Comparison of ENCODE assay signal across 2 cellular contexts in the genomic region with DNA sequence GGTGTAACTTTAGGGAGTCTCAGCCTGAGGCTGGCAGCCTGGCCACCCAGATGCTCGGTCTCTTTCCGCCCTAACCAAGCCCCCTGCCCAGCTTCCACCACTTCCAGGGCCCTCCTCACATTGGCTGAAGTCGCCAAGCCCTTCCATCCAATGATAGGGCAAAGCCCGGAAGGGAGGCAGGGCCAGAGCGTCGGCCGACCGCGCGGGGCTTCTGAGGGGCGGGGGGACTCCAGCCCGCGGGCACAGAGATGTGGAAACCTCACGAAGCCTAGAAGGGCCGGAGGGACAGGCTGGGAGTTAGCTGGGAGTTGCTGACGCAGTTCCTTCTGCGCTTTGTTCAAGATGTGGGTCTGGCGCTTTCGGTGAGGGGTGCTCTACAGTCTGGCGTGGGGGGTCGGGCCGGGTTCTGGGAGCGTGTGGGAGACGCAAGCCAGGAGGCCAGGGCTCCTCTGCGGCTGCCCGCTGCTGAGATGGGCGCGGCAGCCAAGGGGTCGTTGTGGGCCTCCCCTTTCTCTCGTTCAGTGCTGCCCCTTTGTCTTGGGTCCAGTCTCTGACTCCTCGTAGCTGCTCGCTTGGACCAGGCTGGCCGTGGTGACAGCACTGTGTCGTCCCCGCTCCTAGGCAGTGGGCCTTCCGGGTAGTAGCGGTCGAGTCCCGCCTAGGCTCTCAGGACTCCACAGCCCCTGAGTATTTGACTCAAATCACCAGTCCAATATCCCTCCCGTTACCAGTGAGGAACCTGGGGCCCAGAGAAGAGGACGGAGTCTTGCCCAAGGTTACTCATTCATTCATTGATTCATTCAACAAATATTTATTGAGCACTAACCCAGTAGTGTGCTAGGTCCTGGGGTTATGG.
TF ChIP-seq lines count a peak whose summit lies in the region.

A gene (plus strand): TSS at position 319 of the 856 bp plus-strand sequence. CDS start 9,230 bp downstream, outside the sequence.

TF ChIP-seq in HEK293, 187 proteins besides CTCF, POLR2A, EP300 and RAD21 (continued from another document):
- TF ChIP-seq, protein P1, sequence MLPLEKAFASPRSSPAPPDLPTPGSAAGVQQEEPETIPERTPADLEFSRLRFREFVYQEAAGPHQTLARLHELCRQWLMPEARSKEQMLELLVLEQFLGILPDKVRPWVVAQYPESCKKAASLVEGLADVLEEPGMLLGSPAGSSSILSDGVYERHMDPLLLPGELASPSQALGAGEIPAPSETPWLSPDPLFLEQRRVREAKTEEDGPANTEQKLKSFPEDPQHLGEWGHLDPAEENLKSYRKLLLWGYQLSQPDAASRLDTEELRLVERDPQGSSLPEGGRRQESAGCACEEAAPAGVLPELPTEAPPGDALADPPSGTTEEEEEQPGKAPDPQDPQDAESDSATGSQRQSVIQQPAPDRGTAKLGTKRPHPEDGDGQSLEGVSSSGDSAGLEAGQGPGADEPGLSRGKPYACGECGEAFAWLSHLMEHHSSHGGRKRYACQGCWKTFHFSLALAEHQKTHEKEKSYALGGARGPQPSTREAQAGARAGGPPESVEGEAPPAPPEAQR (tag by site-specific recombination; IDR thresholded peaks at IDR 0.05), result no peak
- TF ChIP-seq ZNF214 (tag by site-specific recombination; IDR thresholded peaks at IDR 0.05; ENCODE audit: borderline replicate concordance), result no peak
- TF ChIP-seq, protein P2, sequence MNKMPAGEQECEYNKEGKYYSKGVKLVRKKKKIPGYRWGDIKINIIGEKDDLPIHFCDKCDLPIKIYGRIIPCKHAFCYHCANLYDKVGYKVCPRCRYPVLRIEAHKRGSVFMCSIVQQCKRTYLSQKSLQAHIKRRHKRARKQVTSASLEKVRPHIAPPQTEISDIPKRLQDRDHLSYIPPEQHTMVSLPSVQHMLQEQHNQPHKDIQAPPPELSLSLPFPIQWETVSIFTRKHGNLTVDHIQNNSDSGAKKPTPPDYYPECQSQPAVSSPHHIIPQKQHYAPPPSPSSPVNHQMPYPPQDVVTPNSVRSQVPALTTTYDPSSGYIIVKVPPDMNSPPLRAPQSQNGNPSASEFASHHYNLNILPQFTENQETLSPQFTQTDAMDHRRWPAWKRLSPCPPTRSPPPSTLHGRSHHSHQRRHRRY (tag by site-specific recombination; IDR thresholded peaks at IDR 0.05), result no peak

TF ChIP-seq in GM12878, 131 proteins besides CTCF, POLR2A, EP300 and RAD21 (continued from another document and continues in another):
- TF ChIP-seq, protein P3, sequence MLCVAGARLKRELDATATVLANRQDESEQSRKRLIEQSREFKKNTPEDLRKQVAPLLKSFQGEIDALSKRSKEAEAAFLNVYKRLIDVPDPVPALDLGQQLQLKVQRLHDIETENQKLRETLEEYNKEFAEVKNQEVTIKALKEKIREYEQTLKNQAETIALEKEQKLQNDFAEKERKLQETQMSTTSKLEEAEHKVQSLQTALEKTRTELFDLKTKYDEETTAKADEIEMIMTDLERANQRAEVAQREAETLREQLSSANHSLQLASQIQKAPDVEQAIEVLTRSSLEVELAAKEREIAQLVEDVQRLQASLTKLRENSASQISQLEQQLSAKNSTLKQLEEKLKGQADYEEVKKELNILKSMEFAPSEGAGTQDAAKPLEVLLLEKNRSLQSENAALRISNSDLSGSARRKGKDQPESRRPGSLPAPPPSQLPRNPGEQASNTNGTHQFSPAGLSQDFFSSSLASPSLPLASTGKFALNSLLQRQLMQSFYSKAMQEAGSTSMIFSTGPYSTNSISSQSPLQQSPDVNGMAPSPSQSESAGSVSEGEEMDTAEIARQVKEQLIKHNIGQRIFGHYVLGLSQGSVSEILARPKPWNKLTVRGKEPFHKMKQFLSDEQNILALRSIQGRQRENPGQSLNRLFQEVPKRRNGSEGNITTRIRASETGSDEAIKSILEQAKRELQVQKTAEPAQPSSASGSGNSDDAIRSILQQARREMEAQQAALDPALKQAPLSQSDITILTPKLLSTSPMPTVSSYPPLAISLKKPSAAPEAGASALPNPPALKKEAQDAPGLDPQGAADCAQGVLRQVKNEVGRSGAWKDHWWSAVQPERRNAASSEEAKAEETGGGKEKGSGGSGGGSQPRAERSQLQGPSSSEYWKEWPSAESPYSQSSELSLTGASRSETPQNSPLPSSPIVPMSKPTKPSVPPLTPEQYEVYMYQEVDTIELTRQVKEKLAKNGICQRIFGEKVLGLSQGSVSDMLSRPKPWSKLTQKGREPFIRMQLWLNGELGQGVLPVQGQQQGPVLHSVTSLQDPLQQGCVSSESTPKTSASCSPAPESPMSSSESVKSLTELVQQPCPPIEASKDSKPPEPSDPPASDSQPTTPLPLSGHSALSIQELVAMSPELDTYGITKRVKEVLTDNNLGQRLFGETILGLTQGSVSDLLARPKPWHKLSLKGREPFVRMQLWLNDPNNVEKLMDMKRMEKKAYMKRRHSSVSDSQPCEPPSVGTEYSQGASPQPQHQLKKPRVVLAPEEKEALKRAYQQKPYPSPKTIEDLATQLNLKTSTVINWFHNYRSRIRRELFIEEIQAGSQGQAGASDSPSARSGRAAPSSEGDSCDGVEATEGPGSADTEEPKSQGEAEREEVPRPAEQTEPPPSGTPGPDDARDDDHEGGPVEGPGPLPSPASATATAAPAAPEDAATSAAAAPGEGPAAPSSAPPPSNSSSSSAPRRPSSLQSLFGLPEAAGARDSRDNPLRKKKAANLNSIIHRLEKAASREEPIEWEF (IDR thresholded peaks at IDR 0.05; ENCODE audit: insufficient replicate concordance, low read depth, low read length), result no peak
- no peak for TF ChIP-seq STAT1 (conservative IDR thresholded peaks at IDR 0.05)
- no peak for TF ChIP-seq ZNF274 (IDR thresholded peaks at IDR 0.05; ENCODE audit: insufficient read depth, insufficient read length)
- no peak for TF ChIP-seq FOXK2 (IDR thresholded peaks at IDR 0.05)
- TF ChIP-seq TCF7 (IDR thresholded peaks at IDR 0.05; ENCODE audit: borderline replicate concordance), result no peak
- no peak for TF ChIP-seq FOXM1 (IDR thresholded peaks at IDR 0.05; ENCODE audit: low read depth, low read length)
- TF ChIP-seq SIX5 (IDR thresholded peaks at IDR 0.05; ENCODE audit: low read depth, low read length, severe bottlenecking), result no peak
- no peak for TF ChIP-seq KLF5 (IDR thresholded peaks at IDR 0.05; ENCODE audit: partially characterized antibody)
- TF ChIP-seq, protein P4, sequence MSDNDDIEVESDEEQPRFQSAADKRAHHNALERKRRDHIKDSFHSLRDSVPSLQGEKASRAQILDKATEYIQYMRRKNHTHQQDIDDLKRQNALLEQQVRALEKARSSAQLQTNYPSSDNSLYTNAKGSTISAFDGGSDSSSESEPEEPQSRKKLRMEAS (IDR thresholded peaks at IDR 0.05; ENCODE audit: low read depth, low read length), result 0 out of 2 replicates have a peak, but pooled peaks have one; percentile 58
- TF ChIP-seq SPI1 (IDR thresholded peaks at IDR 0.05; ENCODE audit: borderline replicate concordance, insufficient read depth, low read depth, low read length), result no peak
- TF ChIP-seq SMAD1 (IDR thresholded peaks at IDR 0.05; ENCODE audit: low read depth, partially characterized antibody), result no peak
- TF ChIP-seq HDAC2 (IDR thresholded peaks at IDR 0.05), result no peak
- no peak for TF ChIP-seq BMI1 (IDR thresholded peaks at IDR 0.05; ENCODE audit: borderline replicate concordance)
- TF ChIP-seq SMARCA5 (IDR thresholded peaks at IDR 0.05), result no peak
- TF ChIP-seq RFX5 (IDR thresholded peaks at IDR 0.05; ENCODE audit: low read depth, low read length), result no peak
- TF ChIP-seq BCL11A (IDR thresholded peaks at IDR 0.05; ENCODE audit: low read depth, low read length), result no peak
- no peak for TF ChIP-seq SRF (IDR thresholded peaks at IDR 0.05; ENCODE audit: low read depth in 2 of 2, low read length in 2 of 2)
- TF ChIP-seq, protein P5, sequence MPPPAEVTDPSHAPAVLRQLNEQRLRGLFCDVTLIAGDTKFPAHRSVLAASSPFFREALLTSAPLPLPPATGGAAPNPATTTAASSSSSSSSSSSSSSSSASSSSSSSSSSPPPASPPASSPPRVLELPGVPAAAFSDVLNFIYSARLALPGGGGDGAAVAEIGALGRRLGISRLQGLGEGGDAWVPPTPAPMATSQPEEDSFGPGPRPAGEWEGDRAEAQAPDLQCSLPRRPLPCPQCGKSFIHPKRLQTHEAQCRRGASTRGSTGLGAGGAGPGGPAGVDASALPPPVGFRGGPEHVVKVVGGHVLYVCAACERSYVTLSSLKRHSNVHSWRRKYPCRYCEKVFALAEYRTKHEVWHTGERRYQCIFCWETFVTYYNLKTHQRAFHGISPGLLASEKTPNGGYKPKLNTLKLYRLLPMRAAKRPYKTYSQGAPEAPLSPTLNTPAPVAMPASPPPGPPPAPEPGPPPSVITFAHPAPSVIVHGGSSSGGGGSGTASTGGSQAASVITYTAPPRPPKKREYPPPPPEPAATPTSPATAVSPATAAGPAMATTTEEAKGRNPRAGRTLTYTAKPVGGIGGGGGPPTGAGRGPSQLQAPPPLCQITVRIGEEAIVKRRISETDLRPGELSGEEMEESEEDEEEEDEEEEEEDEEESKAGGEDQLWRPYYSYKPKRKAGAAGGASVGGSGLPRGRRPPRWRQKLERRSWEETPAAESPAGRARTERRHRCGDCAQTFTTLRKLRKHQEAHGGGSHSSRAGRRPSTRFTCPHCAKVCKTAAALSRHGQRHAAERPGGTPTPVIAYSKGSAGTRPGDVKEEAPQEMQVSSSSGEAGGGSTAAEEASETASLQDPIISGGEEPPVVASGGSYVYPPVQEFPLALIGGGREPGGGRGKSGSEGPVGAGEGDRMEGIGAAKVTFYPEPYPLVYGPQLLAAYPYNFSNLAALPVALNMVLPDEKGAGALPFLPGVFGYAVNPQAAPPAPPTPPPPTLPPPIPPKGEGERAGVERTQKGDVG (CRISPR knock-in tag; IDR thresholded peaks at IDR 0.05), result no peak
- TF ChIP-seq, protein P6, sequence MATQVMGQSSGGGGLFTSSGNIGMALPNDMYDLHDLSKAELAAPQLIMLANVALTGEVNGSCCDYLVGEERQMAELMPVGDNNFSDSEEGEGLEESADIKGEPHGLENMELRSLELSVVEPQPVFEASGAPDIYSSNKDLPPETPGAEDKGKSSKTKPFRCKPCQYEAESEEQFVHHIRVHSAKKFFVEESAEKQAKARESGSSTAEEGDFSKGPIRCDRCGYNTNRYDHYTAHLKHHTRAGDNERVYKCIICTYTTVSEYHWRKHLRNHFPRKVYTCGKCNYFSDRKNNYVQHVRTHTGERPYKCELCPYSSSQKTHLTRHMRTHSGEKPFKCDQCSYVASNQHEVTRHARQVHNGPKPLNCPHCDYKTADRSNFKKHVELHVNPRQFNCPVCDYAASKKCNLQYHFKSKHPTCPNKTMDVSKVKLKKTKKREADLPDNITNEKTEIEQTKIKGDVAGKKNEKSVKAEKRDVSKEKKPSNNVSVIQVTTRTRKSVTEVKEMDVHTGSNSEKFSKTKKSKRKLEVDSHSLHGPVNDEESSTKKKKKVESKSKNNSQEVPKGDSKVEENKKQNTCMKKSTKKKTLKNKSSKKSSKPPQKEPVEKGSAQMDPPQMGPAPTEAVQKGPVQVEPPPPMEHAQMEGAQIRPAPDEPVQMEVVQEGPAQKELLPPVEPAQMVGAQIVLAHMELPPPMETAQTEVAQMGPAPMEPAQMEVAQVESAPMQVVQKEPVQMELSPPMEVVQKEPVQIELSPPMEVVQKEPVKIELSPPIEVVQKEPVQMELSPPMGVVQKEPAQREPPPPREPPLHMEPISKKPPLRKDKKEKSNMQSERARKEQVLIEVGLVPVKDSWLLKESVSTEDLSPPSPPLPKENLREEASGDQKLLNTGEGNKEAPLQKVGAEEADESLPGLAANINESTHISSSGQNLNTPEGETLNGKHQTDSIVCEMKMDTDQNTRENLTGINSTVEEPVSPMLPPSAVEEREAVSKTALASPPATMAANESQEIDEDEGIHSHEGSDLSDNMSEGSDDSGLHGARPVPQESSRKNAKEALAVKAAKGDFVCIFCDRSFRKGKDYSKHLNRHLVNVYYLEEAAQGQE (IDR thresholded peaks at IDR 0.05; ENCODE audit: low read depth, low read length), result no peak
- peak; percentile 28; the same call in 1 of the 2 replicates for TF ChIP-seq CHD2 (IDR thresholded peaks at IDR 0.05; ENCODE audit: borderline replicate concordance, low read depth, low read length)
- TF ChIP-seq, protein P7, sequence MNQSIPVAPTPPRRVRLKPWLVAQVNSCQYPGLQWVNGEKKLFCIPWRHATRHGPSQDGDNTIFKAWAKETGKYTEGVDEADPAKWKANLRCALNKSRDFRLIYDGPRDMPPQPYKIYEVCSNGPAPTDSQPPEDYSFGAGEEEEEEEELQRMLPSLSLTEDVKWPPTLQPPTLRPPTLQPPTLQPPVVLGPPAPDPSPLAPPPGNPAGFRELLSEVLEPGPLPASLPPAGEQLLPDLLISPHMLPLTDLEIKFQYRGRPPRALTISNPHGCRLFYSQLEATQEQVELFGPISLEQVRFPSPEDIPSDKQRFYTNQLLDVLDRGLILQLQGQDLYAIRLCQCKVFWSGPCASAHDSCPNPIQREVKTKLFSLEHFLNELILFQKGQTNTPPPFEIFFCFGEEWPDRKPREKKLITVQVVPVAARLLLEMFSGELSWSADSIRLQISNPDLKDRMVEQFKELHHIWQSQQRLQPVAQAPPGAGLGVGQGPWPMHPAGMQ (IDR thresholded peaks at IDR 0.05; ENCODE audit: borderline replicate concordance), result no peak
- no peak for TF ChIP-seq YY1 (IDR thresholded peaks at IDR 0.05; ENCODE audit: low read depth, low read length)
- no peak for TF ChIP-seq NR2F1 (conservative IDR thresholded peaks at IDR 0.05)
- TF ChIP-seq, protein P8, sequence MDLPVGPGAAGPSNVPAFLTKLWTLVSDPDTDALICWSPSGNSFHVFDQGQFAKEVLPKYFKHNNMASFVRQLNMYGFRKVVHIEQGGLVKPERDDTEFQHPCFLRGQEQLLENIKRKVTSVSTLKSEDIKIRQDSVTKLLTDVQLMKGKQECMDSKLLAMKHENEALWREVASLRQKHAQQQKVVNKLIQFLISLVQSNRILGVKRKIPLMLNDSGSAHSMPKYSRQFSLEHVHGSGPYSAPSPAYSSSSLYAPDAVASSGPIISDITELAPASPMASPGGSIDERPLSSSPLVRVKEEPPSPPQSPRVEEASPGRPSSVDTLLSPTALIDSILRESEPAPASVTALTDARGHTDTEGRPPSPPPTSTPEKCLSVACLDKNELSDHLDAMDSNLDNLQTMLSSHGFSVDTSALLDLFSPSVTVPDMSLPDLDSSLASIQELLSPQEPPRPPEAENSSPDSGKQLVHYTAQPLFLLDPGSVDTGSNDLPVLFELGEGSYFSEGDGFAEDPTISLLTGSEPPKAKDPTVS (IDR thresholded peaks at IDR 0.05; ENCODE audit: low read depth, low read length), result no peak
- TF ChIP-seq SP1 (IDR thresholded peaks at IDR 0.05; ENCODE audit: low read depth, low read length), result no peak
- peak; percentile 70; the same call in 1 of the 2 replicates for TF ChIP-seq CREM (IDR thresholded peaks at IDR 0.05; ENCODE audit: low read depth)
- no peak for TF ChIP-seq SUPT20H (IDR thresholded peaks at IDR 0.05; ENCODE audit: borderline replicate concordance, control insufficient read depth, low read depth, low read length)
- no peak; the same call in 1 of the 2 replicates for TF ChIP-seq HDGF (IDR thresholded peaks at IDR 0.05)
- TF ChIP-seq JUND (IDR thresholded peaks at IDR 0.05; ENCODE audit: low read depth, low read length), result 0 out of 2 replicates have a peak, but pooled peaks have one; percentile 11
- TF ChIP-seq, protein P9, sequence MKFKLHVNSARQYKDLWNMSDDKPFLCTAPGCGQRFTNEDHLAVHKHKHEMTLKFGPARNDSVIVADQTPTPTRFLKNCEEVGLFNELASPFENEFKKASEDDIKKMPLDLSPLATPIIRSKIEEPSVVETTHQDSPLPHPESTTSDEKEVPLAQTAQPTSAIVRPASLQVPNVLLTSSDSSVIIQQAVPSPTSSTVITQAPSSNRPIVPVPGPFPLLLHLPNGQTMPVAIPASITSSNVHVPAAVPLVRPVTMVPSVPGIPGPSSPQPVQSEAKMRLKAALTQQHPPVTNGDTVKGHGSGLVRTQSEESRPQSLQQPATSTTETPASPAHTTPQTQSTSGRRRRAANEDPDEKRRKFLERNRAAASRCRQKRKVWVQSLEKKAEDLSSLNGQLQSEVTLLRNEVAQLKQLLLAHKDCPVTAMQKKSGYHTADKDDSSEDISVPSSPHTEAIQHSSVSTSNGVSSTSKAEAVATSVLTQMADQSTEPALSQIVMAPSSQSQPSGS (IDR thresholded peaks at IDR 0.05; ENCODE audit: low read length), result no peak
- TF ChIP-seq ZNF24 (IDR thresholded peaks at IDR 0.05), result no peak
- TF ChIP-seq CBX3 (IDR thresholded peaks at IDR 0.05; ENCODE audit: borderline replicate concordance, low read depth), result no peak
- TF ChIP-seq ZNF622 (IDR thresholded peaks at IDR 0.05), result no peak
